1 cellular context compared by ENCODE assay signal in genomic region chr17:75975757-75976174, GRCh38.
TF ChIP-seq lines count a peak whose summit lies in the region.

No MANE protein-coding gene starts in this region.

TF ChIP-seq in HepG2, 621 proteins besides CTCF, POLR2A, EP300 and RAD21 (continued from another document):
- TF ChIP-seq ZBTB40 (IDR thresholded peaks at IDR 0.05) (0 out of 2 replicates have a peak, but pooled peaks have one; percentile 19), ZBTB40 (CRISPR knock-in tag; IDR thresholded peaks at IDR 0.05) (no peak), PLRG1 (conservative IDR thresholded peaks at IDR 0.05) (no peak), SP5 (CRISPR knock-in tag; IDR thresholded peaks at IDR 0.05; ENCODE audit: borderline replicate concordance, low read depth) (no peak), TEAD2 (CRISPR knock-in tag; IDR thresholded peaks at IDR 0.05) (no peak), ZNF20 (CRISPR knock-in tag; IDR thresholded peaks at IDR 0.05) (peak; percentile 15; the same call in 1 of the 2 replicates), CEBPB (IDR thresholded peaks at IDR 0.05; ENCODE audit: borderline replicate concordance, low read depth, low read length) (peak; percentile 33; the same call in 1 of the 2 replicates), ZNF614 (CRISPR knock-in tag; IDR thresholded peaks at IDR 0.05; ENCODE audit: borderline replicate concordance) (0 out of 2 replicates have a peak, but pooled peaks have one; percentile 16), ZNF710 (CRISPR knock-in tag; IDR thresholded peaks at IDR 0.05; ENCODE audit: borderline replicate concordance) (peak; percentile 79), IRF2 (CRISPR knock-in tag; IDR thresholded peaks at IDR 0.05) (0 out of 2 replicates have a peak, but pooled peaks have one; percentile 24), ZBTB7B (CRISPR knock-in tag; IDR thresholded peaks at IDR 0.05) (peak; percentile 55; the same call in 1 of the 2 replicates), SAP130 (CRISPR knock-in tag; IDR thresholded peaks at IDR 0.05; ENCODE audit: low read depth) (0 out of 2 replicates have a peak, but pooled peaks have one; percentile 37), SALL1 (CRISPR knock-in tag; IDR thresholded peaks at IDR 0.05) (no peak), KDM5B (CRISPR knock-in tag; IDR thresholded peaks at IDR 0.05; ENCODE audit: borderline replicate concordance) (no peak), BCL6 (CRISPR knock-in tag; IDR thresholded peaks at IDR 0.05) (peak; percentile 86), SMARCC2 (IDR thresholded peaks at IDR 0.05) (0 out of 2 replicates have a peak, but pooled peaks have one; percentile 46), DRAP1 (CRISPR knock-in tag; IDR thresholded peaks at IDR 0.05) (peak; percentile 5), RBFOX2 (IDR thresholded peaks at IDR 0.05; ENCODE audit: low read depth, low read length) (0 out of 2 replicates have a peak, but pooled peaks have one; percentile 26), NFATC3 (CRISPR knock-in tag; IDR thresholded peaks at IDR 0.05) (no peak), BORCS8-MEF2B (CRISPR knock-in tag; IDR thresholded peaks at IDR 0.05) (no peak), ZNF180 (CRISPR knock-in tag; IDR thresholded peaks at IDR 0.05; ENCODE audit: borderline replicate concordance, low read depth) (no peak), MYC (CRISPR knock-in tag; IDR thresholded peaks at IDR 0.05; ENCODE audit: borderline replicate concordance) (no peak), ZNF496 (CRISPR knock-in tag; IDR thresholded peaks at IDR 0.05; ENCODE audit: insufficient replicate concordance) (no peak), ZNF569 (CRISPR knock-in tag; IDR thresholded peaks at IDR 0.05; ENCODE audit: borderline replicate concordance) (peak; percentile 45; the same call in 1 of the 2 replicates), TBX3 (IDR thresholded peaks at IDR 0.05; ENCODE audit: borderline replicate concordance) (0 out of 2 replicates have a peak, but pooled peaks have one; percentile 25)
TF ChIP-seq in HepG2: peak in this region for 34.
